In genomic region chr6:109480993-109481480, GRCh38 we compare ENCODE assay signal across 12 cellular contexts. TPM values are rescaled to one million over a fixed set of nuclear protein-coding genes. Genes with fewer than 3 reads are reported as not detected.
DNase-seq lines count a peak whose midpoint lies in the region; ATAC-seq, FAIRE-seq and TF ChIP-seq lines count a peak whose summit lies in the region.
"Had no signal": no experiment of that assay in that cellular context is flagged by ENCODE, and none has a peak within 500 bp of the region (broad histone marks: within the 10 kb centered on the region; RNA-seq: fewer than 3 reads in every experiment).

No MANE protein-coding gene starts in this region.

- H3K27ac ChIP-seq in A673 (ENCODE audit: low read depth, low read length, poor library complexity, severe bottlenecking) (no peak overlapping the region), keratinocyte (ENCODE audit: control insufficient read depth, insufficient read depth, low read length) (no peak overlapping the region), foreskin keratinocyte (no peak overlapping the region), sigmoid colon (no peak overlapping the region)

- H2AFZ ChIP-seq in keratinocyte (ENCODE audit: control insufficient read depth, low read length), result no peak overlapping the region

- H3K79me2 ChIP-seq in keratinocyte (ENCODE audit: control insufficient read depth, insufficient read depth, low read length), result peaks cover 51% of the 10 kb centered on the region

- dilution Hi-C loops in keratinocyte (cut with MboI; ENCODE audit: extremely low pct_ligation_motif_present, low sequenced_read_pairs), result no loop called here

- WGBS in sigmoid colon, 2 donors, result 92 to 95% methylated on average over 7 of the region's 7 CpGs

- TF ChIP-seq EP300 in sigmoid colon (IDR thresholded peaks at IDR 0.05), result no peak

- intact Hi-C loops in A673 (cut with micrococcal nuclease; ENCODE audit: unreplicated experiment), result no loop called here
- intact Hi-C loops in activated T-helper 1 cell treated with anti-CD3 and anti-CD28 coated beads, Interleukin-12 subunit alpha, Interleukin-12 subunit beta, Interleukin-2, Interleukin-4 antibody, amounts not matched to agents 30 ng/mL and 10 ng/mL and 1 ng/mL, durations not matched to agents 14 hours and 24 hours and 36 hours (cut with micrococcal nuclease), result loop anchor here (5.0 kb wide), 4 partner anchors 36 to 1659 kb away; partner anchors contain the start of genes SCML4 and SEC63
- intact Hi-C loops in sigmoid colon (cut with DNase I), result loop anchor here (5.0 kb wide), 1 partner anchor 211 kb away; the partner anchor contains the start of genes AK9 and FIG4

- H3K36me3 Mint-ChIP-seq in activated T-helper 1 cell treated with anti-CD3 and anti-CD28 coated beads, Interleukin-12 subunit alpha, Interleukin-12 subunit beta, Interleukin-2, Interleukin-4 antibody, amounts not matched to agents 30 ng/mL and 10 ng/mL and 1 ng/mL, durations not matched to agents 14 hours and 24 hours and 36 hours (ENCODE audit: low read depth), result peaks cover 47% of the 10 kb centered on the region

- TF ChIP-seq POLR2A in sigmoid colon (IDR thresholded peaks at IDR 0.05), result no peak

- H4K20me1 ChIP-seq in keratinocyte (ENCODE audit: control insufficient read depth, extremely low read depth, insufficient read depth, low read length), result peaks cover 3% of the 10 kb centered on the region

- POLR2A ChIA-PET in A673 (lab: Charles Lee; ENCODE audit: low non-redundant PET), result interaction anchor here (0.6 kb wide), 1 partner anchor 328 kb away, joined by 11 read pairs; no protein-coding TSS in a partner anchor

- no peak for DNase-seq in A673 (ENCODE audit: low spot score)
- no peak for DNase-seq in GM12865 (ENCODE audit: low read depth)
- DNase-seq in activated T-helper 1 cell treated with anti-CD3 and anti-CD28 coated beads, Interleukin-12 subunit alpha, Interleukin-12 subunit beta, Interleukin-2, Interleukin-4 antibody, amounts not matched to agents 30 ng/mL and 10 ng/mL and 1 ng/mL, durations not matched to agents 14 hours and 24 hours and 36 hours (ENCODE audit: low spot score), result no peak
- DNase-seq in keratinocyte (ENCODE audit: low read depth, low spot score), result no peak
- DNase-seq in cerebellum (ENCODE audit: low spot score), result no peak
- no peak for DNase-seq in foreskin keratinocyte
- DNase-seq in NCI-H524 (lab: John Stamatoyannopoulos, UW), result no peak
- DNase-seq in sigmoid colon, result no peak
- DNase-seq: activated effector memory CD4-positive, alpha-beta T cell treated with anti-CD3 and anti-CD28 coated beads, Interleukin-2, amount 50 U/mL, for 16 hours; NCI-H774; stimulated activated CD4-positive, alpha-beta T cell treated with anti-CD3 and anti-CD28 coated beads, Interleukin-1b, Interleukin-23, amount 100 ng/mL, for 48 hours; T1000 had no signal

- H3K27me3 Mint-ChIP-seq in activated T-helper 1 cell treated with anti-CD3 and anti-CD28 coated beads, Interleukin-12 subunit alpha, Interleukin-12 subunit beta, Interleukin-2, Interleukin-4 antibody, amounts not matched to agents 30 ng/mL and 10 ng/mL and 1 ng/mL, durations not matched to agents 14 hours and 24 hours and 36 hours (ENCODE audit: insufficient read depth), result no peaks in the 10 kb centered on the region

- H3K27ac Mint-ChIP-seq in activated T-helper 1 cell treated with anti-CD3 and anti-CD28 coated beads, Interleukin-12 subunit alpha, Interleukin-12 subunit beta, Interleukin-2, Interleukin-4 antibody, amounts not matched to agents 30 ng/mL and 10 ng/mL and 1 ng/mL, durations not matched to agents 14 hours and 24 hours and 36 hours, result peak overlapping the region; percentile 59

- no peaks in the 10 kb centered on the region for H3K9me3 Mint-ChIP-seq in activated T-helper 1 cell treated with anti-CD3 and anti-CD28 coated beads, Interleukin-12 subunit alpha, Interleukin-12 subunit beta, Interleukin-2, Interleukin-4 antibody, amounts not matched to agents 30 ng/mL and 10 ng/mL and 1 ng/mL, durations not matched to agents 14 hours and 24 hours and 36 hours

- no peak overlapping the region for H3K9ac ChIP-seq in keratinocyte (ENCODE audit: control insufficient read depth, extremely low read depth, insufficient read depth, low read length)

- H3K4me2 ChIP-seq in keratinocyte (ENCODE audit: control insufficient read depth, extremely low read depth, insufficient read depth, low read depth, low read length), result peak overlapping the region; percentile 39

- H3K9me3 ChIP-seq in A673 (ENCODE audit: low read depth, low read length, poor library complexity, severe bottlenecking), result no peaks in the 10 kb centered on the region
- no peaks in the 10 kb centered on the region for H3K9me3 ChIP-seq in keratinocyte (ENCODE audit: control insufficient read depth, low read depth, low read length)
- no peaks in the 10 kb centered on the region for H3K9me3 ChIP-seq in sigmoid colon

- no peak for FAIRE-seq in keratinocyte (lab: Jason Lieb, UNC)

- H3K27me3 ChIP-seq in A673 (replicated peaks; ENCODE audit: insufficient read depth, low read depth, low read length, poor library complexity), result no peaks in the 10 kb centered on the region
- no peaks in the 10 kb centered on the region for H3K27me3 ChIP-seq in keratinocyte (ENCODE audit: control insufficient read depth, extremely low read depth, insufficient read depth, low read length)
- no peaks in the 10 kb centered on the region for H3K27me3 ChIP-seq in foreskin keratinocyte
- H3K27me3 ChIP-seq in sigmoid colon, result no peaks in the 10 kb centered on the region

- peak overlapping the region; percentile 98 for H3K4me3 Mint-ChIP-seq in activated T-helper 1 cell treated with anti-CD3 and anti-CD28 coated beads, Interleukin-12 subunit alpha, Interleukin-12 subunit beta, Interleukin-2, Interleukin-4 antibody, amounts not matched to agents 30 ng/mL and 10 ng/mL and 1 ng/mL, durations not matched to agents 14 hours and 24 hours and 36 hours

- H3K36me3 ChIP-seq in A673 (ENCODE audit: insufficient read depth, low read length, poor library complexity, severe bottlenecking) (peaks cover 37% of the 10 kb centered on the region), keratinocyte (ENCODE audit: control insufficient read depth in 2 of 2, extremely low read depth in 1 of 2, insufficient read depth in 2 of 2, low read length in 2 of 2) (peaks cover 5 to 21% of the 10 kb centered on the region in 2 experiments), sigmoid colon (peaks cover 0 to 25% (median 4%) of the 10 kb centered on the region in 4 donors)

- no peak for TF ChIP-seq CTCF in A673 (conservative IDR thresholded peaks at IDR 0.05; ENCODE audit: low read depth, low read length)
- no peak for TF ChIP-seq CTCF in GM12865 (IDR thresholded peaks at IDR 0.05; ENCODE audit: insufficient read depth, low read depth, low read length, missing control alignments)
- TF ChIP-seq CTCF in keratinocyte (optimal IDR thresholded peaks at IDR 0.05 in 1 of 3, IDR thresholded peaks at IDR 0.05 in 1 of 3, conservative IDR thresholded peaks at IDR 0.05 in 1 of 3; ENCODE audit: extremely low read depth in 1 of 3, insufficient read depth in 2 of 3, low read length in 3 of 3), result no peak
- no peak for TF ChIP-seq CTCF in foreskin keratinocyte (conservative IDR thresholded peaks at IDR 0.05)
- no peak for TF ChIP-seq CTCF in sigmoid colon (IDR thresholded peaks at IDR 0.05)

- CTCF ChIA-PET in A673 (lab: Charles Lee), result no interaction called here

- H3K4me3 ChIP-seq in A673 (ENCODE audit: low read depth, low read length, poor library complexity, severe bottlenecking) (no peak overlapping the region), GM12865 (ENCODE audit: low read depth, low read length) (peak overlapping the region; percentile 76), keratinocyte (ENCODE audit: control insufficient read depth in 2 of 3, extremely low read depth in 1 of 3, insufficient read depth in 2 of 3, low read depth in 1 of 3, low read length in 3 of 3) (peak overlapping the region in 1 of 3 experiments; percentile 24), sigmoid colon (peak overlapping the region in 1 of 4 donors; percentile 7)

- peaks cover 3% of the 10 kb centered on the region for H3K9me1 ChIP-seq in keratinocyte (ENCODE audit: control insufficient read depth, extremely low read depth, insufficient read depth, low read length)

- peaks cover 65% of the 10 kb centered on the region for H3K4me1 Mint-ChIP-seq in activated T-helper 1 cell treated with anti-CD3 and anti-CD28 coated beads, Interleukin-12 subunit alpha, Interleukin-12 subunit beta, Interleukin-2, Interleukin-4 antibody, amounts not matched to agents 30 ng/mL and 10 ng/mL and 1 ng/mL, durations not matched to agents 14 hours and 24 hours and 36 hours (ENCODE audit: low read depth)

- H3K4me1 ChIP-seq in A673 (ENCODE audit: insufficient read depth, low read length, poor library complexity, severe bottlenecking), result peaks cover 19% of the 10 kb centered on the region
- peaks cover 26% of the 10 kb centered on the region for H3K4me1 ChIP-seq in keratinocyte (ENCODE audit: control insufficient read depth, extremely low read depth, insufficient read depth, low read length)
- peaks cover 18% of the 10 kb centered on the region for H3K4me1 ChIP-seq in foreskin keratinocyte
- H3K4me1 ChIP-seq in sigmoid colon, result peaks cover 3 to 55% (median 46%) of the 10 kb centered on the region in 4 donors

- no peak for ATAC-seq in foreskin keratinocyte

- BruUV-seq in A673 (replicated peaks; lab: Mats Ljungman, UMichigan), result TSS peak; percentile 54

RNA-seq across cellular contexts. Expression of gene ZBTB24, which starts 2.0 kb away (rescaled TPM):
- total RNA-seq in A673 (2021), result 12.9 and 15.5 TPM in 2 replicates
- 19.5 and 20.8 TPM in 2 replicates for total RNA-seq in activated T-helper 1 cell treated with anti-CD3 and anti-CD28 coated beads, Interleukin-12 subunit alpha, Interleukin-12 subunit beta, Interleukin-2, Interleukin-4 antibody, amounts not matched to agents 30 ng/mL and 10 ng/mL and 1 ng/mL, durations not matched to agents 14 hours and 24 hours and 36 hours
- 3.0 to 5.1 TPM (median 4.6 TPM) in 3 replicates for polyA plus RNA-seq in keratinocyte
- 2.9 TPM for polyA plus RNA-seq in keratinocyte (2011; ENCODE audit: low read depth)
- polyA plus RNA-seq in keratinocyte (2011; cell fraction: cytosol; rRNA removed), result 2.2 and 3.6 TPM in 2 replicates
- 4.8 and 5.5 TPM in 2 replicates for polyA plus RNA-seq in keratinocyte (2011; cell fraction: nucleus; rRNA removed)
- 2.1 and 5.5 TPM in 2 replicates for polyA plus RNA-seq in keratinocyte (2012; ENCODE audit: low replicate concordance)
- polyA minus RNA-seq in keratinocyte, result 3.9 to 6.4 TPM (median 6.2 TPM) in 3 replicates
- polyA minus RNA-seq in keratinocyte (2011; cell fraction: cytosol; rRNA and poly(A)+ RNA removed), result 3.6 TPM
- 3.5 and 6.9 TPM in 2 replicates for polyA minus RNA-seq in keratinocyte (2011; cell fraction: nucleus; rRNA and poly(A)+ RNA removed)
- 9.8 TPM for total RNA-seq in cerebellum
- 9.8 and 10.4 TPM in 2 replicates for total RNA-seq in foreskin keratinocyte
- 2.4 and 2.8 TPM in 2 replicates for polyA plus RNA-seq in foreskin keratinocyte
- 1 to 10 TPM; 4.6 to 8.2 (median 6.3) TPM for total RNA-seq in sigmoid colon
- polyA plus RNA-seq in sigmoid colon, result 1 to 10 TPM; 2.1 to 5.1 (median 2.4) TPM

RNA-seq across cellular contexts. Expression of gene MICAL1, which starts 25.5 kb away (rescaled TPM):
- total RNA-seq in A673 (2021) (4.8 and 8.1 TPM in 2 replicates), cerebellum (23.7 TPM), foreskin keratinocyte (25.8 and 39.7 TPM in 2 replicates), sigmoid colon (10 to 100 TPM in 2 of 4 donors, 1 to 10 TPM in 2; 7.8 to 23.5 (median 10.7) TPM)
- total RNA-seq in activated T-helper 1 cell treated with anti-CD3 and anti-CD28 coated beads, Interleukin-12 subunit alpha, Interleukin-12 subunit beta, Interleukin-2, Interleukin-4 antibody, amounts not matched to agents 30 ng/mL and 10 ng/mL and 1 ng/mL, durations not matched to agents 14 hours and 24 hours and 36 hours, result 40.8 and 47.1 TPM in 2 replicates
- polyA plus RNA-seq in keratinocyte (25.6 to 37.6 TPM (median 29.8 TPM) in 3 replicates), foreskin keratinocyte (19.7 and 28.3 TPM in 2 replicates), sigmoid colon (10 to 100 TPM; 14.8 to 71.3 (median 19.8) TPM)
- polyA plus RNA-seq in keratinocyte (2011; ENCODE audit: low read depth), result 7.4 TPM
- polyA plus RNA-seq in keratinocyte (2011; cell fraction: cytosol; rRNA removed), result 11.6 and 19.6 TPM in 2 replicates
- polyA plus RNA-seq in keratinocyte (2011; cell fraction: nucleus; rRNA removed), result 145 and 157 TPM in 2 replicates
- polyA plus RNA-seq in keratinocyte (2012; ENCODE audit: low replicate concordance), result 11.8 and 32.3 TPM in 2 replicates
- polyA minus RNA-seq in keratinocyte, result 31.3 to 44.9 TPM (median 33.0 TPM) in 3 replicates
- 42.6 TPM for polyA minus RNA-seq in keratinocyte (2011; cell fraction: cytosol; rRNA and poly(A)+ RNA removed)
- polyA minus RNA-seq in keratinocyte (2011; cell fraction: nucleus; rRNA and poly(A)+ RNA removed), result 39.6 and 50.9 TPM in 2 replicates

RNA-seq across cellular contexts. Expression of gene SMPD2, which starts 40.5 kb away (rescaled TPM):
- total RNA-seq in A673 (2021) (8.6 and 11.6 TPM in 2 replicates), cerebellum (6.4 TPM), foreskin keratinocyte (12.7 and 16.0 TPM in 2 replicates), sigmoid colon (10 to 100 TPM in 1 of 4 donors, 1 to 10 TPM in 3; 2.4 to 18.3 (median 6.6) TPM)
- 18.5 and 19.1 TPM in 2 replicates for total RNA-seq in activated T-helper 1 cell treated with anti-CD3 and anti-CD28 coated beads, Interleukin-12 subunit alpha, Interleukin-12 subunit beta, Interleukin-2, Interleukin-4 antibody, amounts not matched to agents 30 ng/mL and 10 ng/mL and 1 ng/mL, durations not matched to agents 14 hours and 24 hours and 36 hours
- polyA plus RNA-seq in keratinocyte (11.7 to 15.8 TPM (median 13.2 TPM) in 3 replicates), foreskin keratinocyte (15.5 and 17.3 TPM in 2 replicates), sigmoid colon (10 to 100 TPM; 14.4 to 19.2 (median 16.6) TPM)
- polyA plus RNA-seq in keratinocyte (2011; ENCODE audit: low read depth), result 13.0 TPM
- 10.9 and 11.2 TPM in 2 replicates for polyA plus RNA-seq in keratinocyte (2011; cell fraction: cytosol; rRNA removed)
- 17.6 and 18.8 TPM in 2 replicates for polyA plus RNA-seq in keratinocyte (2011; cell fraction: nucleus; rRNA removed)
- polyA plus RNA-seq in keratinocyte (2012; ENCODE audit: low replicate concordance), result 9.6 and 13.6 TPM in 2 replicates
- 16.5 to 24.3 TPM (median 18.4 TPM) in 3 replicates for polyA minus RNA-seq in keratinocyte
- polyA minus RNA-seq in keratinocyte (2011; cell fraction: cytosol; rRNA and poly(A)+ RNA removed), result 8.6 TPM
- 5.7 and 8.3 TPM in 2 replicates for polyA minus RNA-seq in keratinocyte (2011; cell fraction: nucleus; rRNA and poly(A)+ RNA removed)

RNA-seq across cellular contexts. Expression of gene PPIL6, which starts 40.6 kb away (rescaled TPM):
- total RNA-seq in A673 (2021) (1.8 and 2.6 TPM in 2 replicates), cerebellum (14.5 TPM), foreskin keratinocyte (0.46 and 0.71 TPM in 2 replicates), sigmoid colon (10 to 100 TPM in 1 of 4 donors, 1 to 10 TPM in 3; 1.4 to 10.2 (median 4.3) TPM)
- 0.13 and 0.29 TPM in 2 replicates for total RNA-seq in activated T-helper 1 cell treated with anti-CD3 and anti-CD28 coated beads, Interleukin-12 subunit alpha, Interleukin-12 subunit beta, Interleukin-2, Interleukin-4 antibody, amounts not matched to agents 30 ng/mL and 10 ng/mL and 1 ng/mL, durations not matched to agents 14 hours and 24 hours and 36 hours
- polyA plus RNA-seq in keratinocyte (0.82 to 1.4 TPM (median 1.3 TPM) in 3 replicates), foreskin keratinocyte (0.16 and 0.32 TPM in 2 replicates), sigmoid colon (1 to 10 TPM in 1 of 3 donors, under 1 TPM in 2; 0.44 to 1.4 (median 0.60) TPM)
- polyA plus RNA-seq in keratinocyte (2011; ENCODE audit: low read depth), result 2.0 TPM
- 1.1 and 1.8 TPM in 2 replicates for polyA plus RNA-seq in keratinocyte (2011; cell fraction: cytosol; rRNA removed)
- polyA plus RNA-seq in keratinocyte (2011; cell fraction: nucleus; rRNA removed), result 0.90 and 1.0 TPM in 2 replicates
- polyA plus RNA-seq in keratinocyte (2012; ENCODE audit: low replicate concordance), result 0.48 and 1.7 TPM in 2 replicates
- polyA minus RNA-seq in keratinocyte, result 0.23 to 0.29 TPM in 2 of 3 replicates, not detected in the other
- not detected for polyA minus RNA-seq in keratinocyte (2011; cell fraction: cytosol; rRNA and poly(A)+ RNA removed)
- polyA minus RNA-seq in keratinocyte (2011; cell fraction: nucleus; rRNA and poly(A)+ RNA removed), result 1.4 TPM in 1 of 2 replicates, not detected in the other
